ENCODE assay signal across 8 cellular contexts in the genomic region with DNA sequence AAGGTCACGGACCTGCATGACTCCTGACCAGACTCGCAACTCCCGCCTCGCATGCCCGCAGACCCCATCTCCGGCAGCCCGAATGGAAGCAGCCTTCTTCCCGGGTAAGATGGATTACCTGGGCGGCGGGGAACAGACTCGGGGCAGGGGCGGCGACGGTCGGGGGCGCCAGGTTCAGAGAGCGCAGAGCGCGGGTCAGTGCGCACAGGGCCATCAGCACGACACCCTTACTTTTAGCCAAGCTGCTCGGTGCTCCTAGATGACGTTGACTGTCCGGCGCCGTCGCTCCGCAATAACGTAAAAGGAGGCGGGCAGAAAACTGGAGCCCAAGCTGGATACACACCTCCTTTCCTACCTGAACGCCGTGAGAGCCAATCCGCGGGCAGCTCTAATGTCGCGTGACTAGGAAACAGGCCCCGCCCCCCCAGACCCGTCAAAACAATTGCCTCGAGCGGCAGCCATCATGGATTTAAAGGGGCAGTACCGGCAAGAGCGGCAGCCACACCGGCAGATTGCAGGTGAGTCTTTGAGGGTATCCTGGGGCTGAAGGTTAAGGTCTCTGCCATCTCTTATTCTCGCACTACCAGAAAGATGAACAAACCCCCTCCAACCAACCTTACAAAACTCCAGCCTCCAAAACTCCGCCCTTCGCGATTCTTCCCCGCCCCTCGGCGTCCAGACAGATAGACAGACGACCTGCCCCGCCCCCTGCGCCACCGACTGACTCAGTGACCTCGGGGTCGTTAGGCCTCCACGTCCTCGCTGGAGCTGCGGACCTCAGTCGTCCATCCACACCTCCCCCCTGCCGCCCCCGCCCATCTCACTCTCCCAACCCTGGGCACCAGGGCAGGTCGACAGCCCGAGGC. TPM values are rescaled to one million over a fixed set of nuclear protein-coding genes. Genes with fewer than 3 reads are reported as not detected.
DNase-seq lines count a peak whose midpoint lies in the region; FAIRE-seq and TF ChIP-seq lines count a peak whose summit lies in the region.

A gene (plus strand): TSS at position 464 of the 866 bp plus-strand sequence. CDS start 1,705 bp downstream, outside the sequence.
A gene (minus strand): TSS at position 267 of the 866 bp plus-strand sequence. CDS start 53 bp downstream, at position 214.

- peak; percentile 50 for FAIRE-seq in H54 (lab: Jason Lieb, UNC)

- H3K4me1 ChIP-seq in Loucy (ENCODE audit: insufficient read depth, low read length, poor library complexity, severe bottlenecking), result peaks cover 20% of the 10 kb centered on the region

- H3K9me3 Mint-ChIP-seq in nephron, result no peaks in the 10 kb centered on the region
- H3K9me3 Mint-ChIP-seq in stimulated activated naive CD8-positive, alpha-beta T cell treated with anti-CD3 and anti-CD28 coated beads, Interleukin-15, Interleukin-2, amounts not matched to agents 100 ng/mL and 50 ng/mL, for 24 hours, result no peaks in the 10 kb centered on the region

- H3K9me2 ChIP-seq in Loucy (replicated peaks; ENCODE audit: low read depth, low read length), result no peaks in the 10 kb centered on the region

- DNase-seq in EL (peak; percentile 99), H54 (ENCODE audit: insufficient read length, low spot score) (peak; percentile 98), fibroblast of the aortic adventitia (ENCODE audit: low read depth) (peak; percentile 98)
- DNase-seq in activated effector memory CD4-positive, alpha-beta T cell treated with anti-CD3 and anti-CD28 coated beads, Interleukin-2, amount 50 U/mL, for 16 hours, result peak; percentile 99

- H3K36me3 Mint-ChIP-seq in nephron (ENCODE audit: low read depth), result peaks cover 45% of the 10 kb centered on the region
- H3K36me3 Mint-ChIP-seq in stimulated activated naive CD8-positive, alpha-beta T cell treated with anti-CD3 and anti-CD28 coated beads, Interleukin-15, Interleukin-2, amounts not matched to agents 100 ng/mL and 50 ng/mL, for 24 hours (ENCODE audit: low read depth), result peaks cover 27% of the 10 kb centered on the region

- TF ChIP-seq CTCF in Loucy (conservative IDR thresholded peaks at IDR 0.05; ENCODE audit: low read length) (no peak), fibroblast of the aortic adventitia (IDR thresholded peaks at IDR 0.05; ENCODE audit: insufficient read depth, low read length) (no peak), nephron (IDR thresholded peaks at IDR 0.05; ENCODE audit: unreplicated experiment in 3 of 3) (no peak)

- H3K27ac Mint-ChIP-seq in nephron, result peak within 1 kb of the TSS; percentile 97 to 100 (median 99)
- peak within 1 kb of the TSS; percentile 97 for H3K27ac Mint-ChIP-seq in stimulated activated naive CD8-positive, alpha-beta T cell treated with anti-CD3 and anti-CD28 coated beads, Interleukin-15, Interleukin-2, amounts not matched to agents 100 ng/mL and 50 ng/mL, for 24 hours

- H3K27me3 Mint-ChIP-seq in nephron (ENCODE audit: low read depth), result no peaks in the 10 kb centered on the region
- H3K27me3 Mint-ChIP-seq in stimulated activated naive CD8-positive, alpha-beta T cell treated with anti-CD3 and anti-CD28 coated beads, Interleukin-15, Interleukin-2, amounts not matched to agents 100 ng/mL and 50 ng/mL, for 24 hours, result no peaks in the 10 kb centered on the region

- peak within 1 kb of the TSS; percentile 96 to 97 (median 96) for H3K4me3 Mint-ChIP-seq in nephron
- peak within 1 kb of the TSS; percentile 95 for H3K4me3 Mint-ChIP-seq in stimulated activated naive CD8-positive, alpha-beta T cell treated with anti-CD3 and anti-CD28 coated beads, Interleukin-15, Interleukin-2, amounts not matched to agents 100 ng/mL and 50 ng/mL, for 24 hours

- H4K20me1 ChIP-seq in Loucy (ENCODE audit: insufficient read depth, low read length, poor library complexity, severe bottlenecking), result no peaks in the 10 kb centered on the region

- H3F3A ChIP-seq in Loucy (ENCODE audit: low read depth), result no peaks in the 10 kb centered on the region

- H3K4me1 Mint-ChIP-seq in nephron, result peaks cover 38% of the 10 kb centered on the region
- H3K4me1 Mint-ChIP-seq in stimulated activated naive CD8-positive, alpha-beta T cell treated with anti-CD3 and anti-CD28 coated beads, Interleukin-15, Interleukin-2, amounts not matched to agents 100 ng/mL and 50 ng/mL, for 24 hours (ENCODE audit: low read depth), result peaks cover 39% of the 10 kb centered on the region

- H3K4me3 ChIP-seq in Loucy (ENCODE audit: low read length, poor library complexity, severe bottlenecking) (peak within 1 kb of the TSS; percentile 83), fibroblast of the aortic adventitia (ENCODE audit: low read depth, low read length) (peak within 1 kb of the TSS; percentile 84)

- no peaks in the 10 kb centered on the region for H3K27me3 ChIP-seq in Loucy (ENCODE audit: insufficient read depth, low read length, poor library complexity, severe bottlenecking)

- H3K36me3 ChIP-seq in Loucy (ENCODE audit: insufficient read depth, low read length), result no peaks in the 10 kb centered on the region

- H2AFZ ChIP-seq in Loucy (ENCODE audit: low read length), result peak within 1 kb of the TSS; percentile 98

- H3K9ac ChIP-seq in Loucy (ENCODE audit: low read depth, low read length, poor library complexity, severe bottlenecking), result peak within 1 kb of the TSS; percentile 86

- H3K9me3 ChIP-seq in Loucy (ENCODE audit: insufficient read depth, low read depth, low read length), result no peaks in the 10 kb centered on the region

- H3K4me2 ChIP-seq in Loucy (ENCODE audit: low read depth, low read length, poor library complexity, severe bottlenecking), result peak within 1 kb of the TSS; percentile 98

- TF ChIP-seq POLR2A in H54 (IDR thresholded peaks at IDR 0.05; ENCODE audit: low read depth, low read length) (peak; percentile 86), Raji (IDR thresholded peaks at IDR 0.05; ENCODE audit: insufficient read depth, low read depth, low read length) (peak; percentile 89)

- peaks cover 32% of the 10 kb centered on the region for H3K79me2 ChIP-seq in Loucy (ENCODE audit: insufficient read depth, low read length)

RNA-seq across cellular contexts. Expression of the first gene that starts in this region (rescaled TPM):
- total RNA-seq in fibroblast of the aortic adventitia (ENCODE audit: low replicate concordance), result 11.3 and 15.3 TPM in 2 replicates

RNA-seq across cellular contexts. Expression of the second gene that starts in this region (rescaled TPM):
- total RNA-seq in fibroblast of the aortic adventitia (ENCODE audit: low replicate concordance), result 11.9 and 18.7 TPM in 2 replicates

Comparison
In these comparisons a context has a peak if more than half of its experiments do, and no peak if none do; other contexts are left out.
1. Peak in every context shown above with its lines: DNase-seq and H3K4me3 ChIP-seq.